ENCODE assay signal across 23 cellular contexts in genomic region chr10:123143825-123144168, GRCh38. TPM values are rescaled to one million over a fixed set of nuclear protein-coding genes. Genes with fewer than 3 reads are reported as not detected.
"Had no signal": no experiment of that assay in that cellular context is flagged by ENCODE, and none has a peak within 500 bp of the region (broad histone marks: within the 10 kb centered on the region; RNA-seq: fewer than 3 reads in every experiment).

No MANE protein-coding gene starts in this region.

- DNase-seq: activated CD4-positive, alpha-beta T cell treated with anti-CD3 and anti-CD28 coated beads, Interleukin-2, amount 50 U/mL, for 48 hours; activated naive CD4-positive, alpha-beta T cell treated with Interleukin-2 at 50 U/mL for 16 hours; cortex of kidney; effector CD4-positive, alpha-beta T cell; gastrocnemius medialis; head of caudate nucleus; kidney glomerular epithelial cell; left ventricle myocardium inferior; mammary epithelial cell; midbrain; right cardiac atrium; stimulated activated CD4-positive, alpha-beta T cell treated with anti-CD3 and anti-CD28 coated beads, Interleukin-2, amount 100 ng/mL, for 24 hours; trophoblast cell had no signal

- ATAC-seq: activated CD4-positive, CD25-positive, alpha-beta regulatory T cell treated with anti-CD3 and anti-CD28 coated beads, Interleukin-2, amount 50 U/mL, for 24 hours; esophagus mucosa; gastrocnemius medialis; right cardiac atrium; stimulated activated naive CD8-positive, alpha-beta T cell treated with anti-CD3 and anti-CD28 coated beads, Interleukin-15, Interleukin-2, amounts not matched to agents 100 U/mL and 50 U/mL, for 24 hours had no signal

- H3K4me3 ChIP-seq: ascending aorta, breast epithelium, gastrocnemius medialis, left ventricle myocardium inferior, prostate gland had no signal

- H3K9me3 ChIP-seq: ascending aorta, breast epithelium, gastrocnemius medialis, left ventricle myocardium inferior, prostate gland, SK-N-SH had no signal

- H3K36me3 ChIP-seq: ascending aorta, breast epithelium, gastrocnemius medialis, left ventricle myocardium inferior, prostate gland had no signal

- H3K9me3 Mint-ChIP-seq: activated T-helper 2 cell treated with anti-CD3 and anti-CD28 coated beads, Interferon-gamma antibody, Interleukin-2, Interleukin-4, amounts not matched to agents 10 μg/mL and 5 μg/mL and 100 μg/mL, durations not matched to agents 14 hours and 24 hours and 36 hours had no signal

- H3K27ac ChIP-seq: ascending aorta, breast epithelium, gastrocnemius medialis, left ventricle myocardium inferior, prostate gland had no signal

RNA-seq across cellular contexts. Expression of gene HMX2, which starts 4.1 kb away (rescaled TPM):
- total RNA-seq: activated T-helper 2 cell treated with anti-CD3 and anti-CD28 coated beads, Interferon-gamma antibody, Interleukin-2, Interleukin-4, amounts not matched to agents 10 μg/mL and 5 μg/mL and 100 μg/mL, durations not matched to agents 14 hours and 24 hours and 36 hours; ascending aorta; breast epithelium; esophagus mucosa; gastrocnemius medialis; left ventricle myocardium inferior; mammary epithelial cell; osteocyte; right cardiac atrium; skeletal muscle tissue had no signal
- polyA plus RNA-seq: mammary epithelial cell, right cardiac atrium, SK-N-SH had no signal

RNA-seq across cellular contexts. Expression of gene HMX3, which starts 8.0 kb away (rescaled TPM):
- total RNA-seq: activated T-helper 2 cell treated with anti-CD3 and anti-CD28 coated beads, Interferon-gamma antibody, Interleukin-2, Interleukin-4, amounts not matched to agents 10 μg/mL and 5 μg/mL and 100 μg/mL, durations not matched to agents 14 hours and 24 hours and 36 hours; ascending aorta; breast epithelium; esophagus mucosa; gastrocnemius medialis; left ventricle myocardium inferior; osteocyte; prostate gland; right cardiac atrium; skeletal muscle tissue had no signal
- polyA plus RNA-seq: mammary epithelial cell, right cardiac atrium, SK-N-SH had no signal
